In genomic region chr4:15457401-15458201, GRCh38 we compare ENCODE assay signal across 8 cellular contexts. TPM values are rescaled to one million over a fixed set of nuclear protein-coding genes. Genes with fewer than 3 reads are reported as not detected.
DNase-seq lines count a peak whose midpoint lies in the region; ATAC-seq and TF ChIP-seq lines count a peak whose summit lies in the region.

No MANE protein-coding gene starts in this region.

- DNase-seq in activated CD4-positive, CD25-positive, alpha-beta regulatory T cell treated with anti-CD3 and anti-CD28 coated beads, Interleukin-2, amount 50 U/mL, for 72 hours: no peak
- DNase-seq in IMR-90 (peak; percentile 81), fibroblast of the aortic adventitia (ENCODE audit: low read depth) (peak; percentile 88), DMS153 (lab: John Stamatoyannopoulos, UW) (no peak)

- H3K4me3 ChIP-seq in IMR-90 (ENCODE audit: insufficient read depth, low read depth, low read length): no peak overlapping the region
- H3K4me3 ChIP-seq in SU-DHL-6 (ENCODE audit: insufficient read depth, low read length, poor library complexity, severe bottlenecking): no peak overlapping the region
- no peak overlapping the region for H3K4me3 ChIP-seq in fibroblast of the aortic adventitia (ENCODE audit: low read depth, low read length)
- no peak overlapping the region for H3K4me3 ChIP-seq in parathyroid adenoma (ENCODE audit: low read depth, low read length)

- 0 out of 2 replicates have a peak overlapping the region, but pooled peaks have one; percentile 85 for H2AK5ac ChIP-seq in IMR-90 (ENCODE audit: low read depth, low read length)

- H3K79me2 ChIP-seq in SU-DHL-6 (ENCODE audit: insufficient read depth, low read length): no peaks in the 10 kb centered on the region
- H3K79me2 ChIP-seq in parathyroid adenoma: no peaks in the 10 kb centered on the region

- H2BK120ac ChIP-seq in IMR-90 (ENCODE audit: low read depth, low read length): peak overlapping the region; percentile 88

- H3K9me2 ChIP-seq in SU-DHL-6 (replicated peaks; ENCODE audit: insufficient read depth, low read length): no peaks in the 10 kb centered on the region

- H3K4me2 ChIP-seq in IMR-90 (ENCODE audit: low read depth, low read length) (peak overlapping the region; percentile 75), SU-DHL-6 (ENCODE audit: low read depth, low read length, poor library complexity, severe bottlenecking) (peak overlapping the region; percentile 27), parathyroid adenoma (ENCODE audit: low read length) (peak overlapping the region; percentile 36)

- TF ChIP-seq RAD21 in IMR-90 (IDR thresholded peaks at IDR 0.05; ENCODE audit: low read length): peak; percentile 84

- POLR2A ChIA-PET in IMR-90 (lab: Charles Lee; ENCODE audit: unreplicated experiment): interaction anchor here (1.0 kb wide), 1 partner anchor 57 kb away, joined by 3 read pairs; no protein-coding TSS in a partner anchor

- H4K8ac ChIP-seq in IMR-90 (ENCODE audit: low read depth in 2 of 2, low read length in 2 of 2): peak overlapping the region; percentile 1 to 87; a peak in 3 of 4 replicates

- H4K91ac ChIP-seq in IMR-90 (ENCODE audit: insufficient read depth, low read depth, low read length): peak overlapping the region; percentile 73

- intact Hi-C loops in IMR-90 (cut with micrococcal nuclease): loop anchor here (1.0 to 5.0 kb wide), 7 partner anchors 55 to 455 kb away; partner anchors contain the start of gene CPEB2

- H2BK20ac ChIP-seq in IMR-90 (ENCODE audit: low read depth, low read length): peak overlapping the region; percentile 87

- H3K14ac ChIP-seq in IMR-90 (replicated peaks; ENCODE audit: low read depth, low read length): peak overlapping the region; percentile 84

- H2AFZ ChIP-seq in IMR-90 (replicated peaks; ENCODE audit: low read length, poor library complexity) (peak overlapping the region; percentile 71), SU-DHL-6 (ENCODE audit: low read depth, low read length, severe bottlenecking) (peak overlapping the region; percentile 24), parathyroid adenoma (peak overlapping the region; percentile 59)

- whole genome bisulfite sequencing in IMR-90 (ENCODE audit: extremely low coverage in 2 of 2, insufficient read length in 1 of 2), 2 experiments: no CpG with 5 or more reads among the region's 7 CpGs

- peak overlapping the region; percentile 82 for H3K4ac ChIP-seq in IMR-90 (ENCODE audit: low read depth, low read length)

- H3K9ac ChIP-seq in IMR-90 (ENCODE audit: low read depth, low read length) (peak overlapping the region; percentile 68), SU-DHL-6 (ENCODE audit: low read length) (no peak overlapping the region), parathyroid adenoma (no peak overlapping the region)

- in situ Hi-C loops in IMR-90 (cut with MboI; ENCODE audit: low sequenced_read_pairs): loop anchor here (5.0 to 25.0 kb wide), 5 partner anchors 123 to 1820 kb away; partner anchors contain the start of gene BOD1L1

- peak overlapping the region; percentile 31; the same call in 1 of the 2 replicates for H3K23ac ChIP-seq in IMR-90 (ENCODE audit: low read depth, low read length)

- no peaks in the 10 kb centered on the region for H3K79me1 ChIP-seq in IMR-90 (ENCODE audit: low read depth in 1 of 2, low read length in 2 of 2)

- H2BK15ac ChIP-seq in IMR-90 (ENCODE audit: low read depth, low read length): peak overlapping the region; percentile 96

- no peak overlapping the region for H2AK9ac ChIP-seq in IMR-90 (replicated peaks; ENCODE audit: low read depth, low read length, poor library complexity)

- TF ChIP-seq POLR2A in IMR-90 (IDR thresholded peaks at IDR 0.05; ENCODE audit: low read depth, low read length): no peak

- H3K36me3 ChIP-seq in IMR-90 (ENCODE audit: control insufficient read depth, insufficient read depth, low read length) (no peaks in the 10 kb centered on the region), SU-DHL-6 (ENCODE audit: low read length) (no peaks in the 10 kb centered on the region), parathyroid adenoma (ENCODE audit: control insufficient read depth, insufficient read depth, low read length) (no peaks in the 10 kb centered on the region)

- peaks cover 2% of the 10 kb centered on the region for H3K9me1 ChIP-seq in IMR-90 (ENCODE audit: insufficient read depth, low read length)

- H2BK5ac ChIP-seq in IMR-90 (ENCODE audit: low read depth, low read length, poor library complexity, severe bottlenecking): peak overlapping the region; percentile 48

- ATAC-seq in activated CD4-positive, CD25-positive, alpha-beta regulatory T cell treated with anti-CD3 and anti-CD28 coated beads, Interleukin-2, amount 50 U/mL, for 24 hours: peak; percentile 20 to 38
- ATAC-seq in GM21723 (IDR thresholded peaks at IDR 0.05; ENCODE audit: unreplicated experiment) (peak; percentile 97), IMR-90 (ENCODE audit: low read depth) (peak; percentile 88)

- peak overlapping the region; percentile 78; the same call in 1 of the 2 replicates for H3K56ac ChIP-seq in IMR-90 (ENCODE audit: extremely low read depth, insufficient read depth, low read length)

- BruUV-seq in IMR-90 (replicated peaks; lab: Mats Ljungman, UMichigan): no TSS peak

- H3K27ac ChIP-seq in IMR-90 (ENCODE audit: insufficient read depth, low read length) (peak overlapping the region; percentile 85; the same call in 1 of the 2 replicates), SU-DHL-6 (ENCODE audit: low read depth, low read length) (no peak overlapping the region), parathyroid adenoma (peak overlapping the region; percentile 4)

- TF ChIP-seq CTCF in IMR-90 (conservative IDR thresholded peaks at IDR 0.05; ENCODE audit: low read depth, low read length): peak; percentile 83
- TF ChIP-seq CTCF in SU-DHL-6 (IDR thresholded peaks at IDR 0.05; ENCODE audit: insufficient read depth, low read length, poor library complexity, severe bottlenecking): peak; percentile 79
- peak; percentile 67 for TF ChIP-seq CTCF in fibroblast of the aortic adventitia (IDR thresholded peaks at IDR 0.05; ENCODE audit: insufficient read depth, low read length)
- peak; percentile 63 for TF ChIP-seq CTCF in parathyroid adenoma (IDR thresholded peaks at IDR 0.05)

- H3K4me1 ChIP-seq in IMR-90 (ENCODE audit: control insufficient read depth, insufficient read depth, low read length) (peaks cover 23% of the 10 kb centered on the region), parathyroid adenoma (peaks cover 8% of the 10 kb centered on the region)

- H4K20me1 ChIP-seq in IMR-90 (ENCODE audit: insufficient read depth, low read length) (no peaks in the 10 kb centered on the region), SU-DHL-6 (ENCODE audit: low read depth, low read length) (no peaks in the 10 kb centered on the region)

- H4K5ac ChIP-seq in IMR-90 (ENCODE audit: low read depth, low read length): peak overlapping the region; percentile 82

- no peaks in the 10 kb centered on the region for H3F3A ChIP-seq in SU-DHL-6 (ENCODE audit: insufficient read depth)

- H3K9me3 ChIP-seq in IMR-90 (ENCODE audit: control insufficient read depth, insufficient read depth, low read length) (no peaks in the 10 kb centered on the region), SU-DHL-6 (ENCODE audit: insufficient read depth, low read length) (no peaks in the 10 kb centered on the region), parathyroid adenoma (ENCODE audit: control insufficient read depth, low read length) (no peaks in the 10 kb centered on the region)

- peak overlapping the region; percentile 73 for H3K18ac ChIP-seq in IMR-90 (ENCODE audit: low read depth, low read length)

- peaks cover 4% of the 10 kb centered on the region for H3K27me3 ChIP-seq in IMR-90 (ENCODE audit: control insufficient read depth, insufficient read depth, low read length)
- H3K27me3 ChIP-seq in SU-DHL-6 (ENCODE audit: low read length): no peaks in the 10 kb centered on the region
- H3K27me3 ChIP-seq in parathyroid adenoma (ENCODE audit: control insufficient read depth, insufficient read depth, low read length): no peaks in the 10 kb centered on the region

- dilution Hi-C loops in IMR-90 (cut with HindIII; ENCODE audit: low sequenced_read_pairs, unreplicated experiment): no loop called here

- CTCF ChIA-PET in IMR-90 (lab: Yijun Ruan, JAX): interaction anchor here (0.5 to 2.7 kb wide), 11 partner anchors 12 to 225 kb away, joined by 3 to 14 read pairs (median 3); partner anchors contain the start of gene CC2D2A

TF ChIP-seq in IMR-90, 13 proteins besides CTCF, POLR2A, EP300 and RAD21:
- TF ChIP-seq, protein P1, sequence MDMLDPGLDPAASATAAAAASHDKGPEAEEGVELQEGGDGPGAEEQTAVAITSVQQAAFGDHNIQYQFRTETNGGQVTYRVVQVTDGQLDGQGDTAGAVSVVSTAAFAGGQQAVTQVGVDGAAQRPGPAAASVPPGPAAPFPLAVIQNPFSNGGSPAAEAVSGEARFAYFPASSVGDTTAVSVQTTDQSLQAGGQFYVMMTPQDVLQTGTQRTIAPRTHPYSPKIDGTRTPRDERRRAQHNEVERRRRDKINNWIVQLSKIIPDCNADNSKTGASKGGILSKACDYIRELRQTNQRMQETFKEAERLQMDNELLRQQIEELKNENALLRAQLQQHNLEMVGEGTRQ (IDR thresholded peaks at IDR 0.05; ENCODE audit: low read depth, low read length): no peak
- peak; percentile 81 for TF ChIP-seq SMC3 (IDR thresholded peaks at IDR 0.05; ENCODE audit: low read depth, low read length)

RNA-seq across cellular contexts. Expression of gene CC2D2A, which starts 12.1 kb away (rescaled TPM):
- total RNA-seq in IMR-90 (2012; rRNA removed) (21.9 and 26.3 TPM in 2 replicates), fibroblast of the aortic adventitia (ENCODE audit: low replicate concordance) (41.0 and 52.9 TPM in 2 replicates)
- 16.7 and 20.8 TPM in 2 replicates for polyA plus RNA-seq in IMR-90 (2012; rRNA removed)
- polyA plus RNA-seq in IMR-90 (2012; cell fraction: cytosol; rRNA removed): 4.7 and 14.8 TPM in 2 replicates
- 5.9 and 31.6 TPM in 2 replicates for polyA plus RNA-seq in IMR-90 (2012; cell fraction: nucleus; rRNA removed; ENCODE audit: low replicate concordance)

RNA-seq across cellular contexts. Expression of gene C1QTNF7, which starts 29.8 kb away (rescaled TPM):
- total RNA-seq in IMR-90 (2012; rRNA removed) (0.18 and 0.28 TPM in 2 replicates), fibroblast of the aortic adventitia (ENCODE audit: low replicate concordance) (0.18 and 11.8 TPM in 2 replicates)
- polyA plus RNA-seq in IMR-90 (2012; rRNA removed): 0.12 and 0.23 TPM in 2 replicates
- 0.01 and 0.10 TPM in 2 replicates for polyA plus RNA-seq in IMR-90 (2012; cell fraction: cytosol; rRNA removed)
- 0.10 TPM in 1 of 2 replicates, not detected in the other for polyA plus RNA-seq in IMR-90 (2012; cell fraction: nucleus; rRNA removed; ENCODE audit: low replicate concordance)

Comparison
In these comparisons a context has a peak if more than half of its experiments do, and no peak if none do; other contexts are left out.
1. ATAC-seq: peak in every context shown above with its lines; median percentile 97 in GM21723; 88 in IMR-90; 29 in activated CD4-positive, CD25-positive, alpha-beta regulatory T cell treated with anti-CD3 and anti-CD28 coated beads, Interleukin-2, amount 50 U/mL, for 24 hours.
2. DNase-seq: peak in IMR-90 (single experiment) and fibroblast of the aortic adventitia (single experiment); none in activated CD4-positive, CD25-positive, alpha-beta regulatory T cell treated with anti-CD3 and anti-CD28 coated beads, Interleukin-2, amount 50 U/mL, for 72 hours (single experiment) and DMS153 (single experiment).
3. Peak in every context shown above with its lines, with median percentiles within 50 percentile points of each other: H2AFZ ChIP-seq, H3K4me2 ChIP-seq and CTCF ChIP-seq.